In the genomic region with DNA sequence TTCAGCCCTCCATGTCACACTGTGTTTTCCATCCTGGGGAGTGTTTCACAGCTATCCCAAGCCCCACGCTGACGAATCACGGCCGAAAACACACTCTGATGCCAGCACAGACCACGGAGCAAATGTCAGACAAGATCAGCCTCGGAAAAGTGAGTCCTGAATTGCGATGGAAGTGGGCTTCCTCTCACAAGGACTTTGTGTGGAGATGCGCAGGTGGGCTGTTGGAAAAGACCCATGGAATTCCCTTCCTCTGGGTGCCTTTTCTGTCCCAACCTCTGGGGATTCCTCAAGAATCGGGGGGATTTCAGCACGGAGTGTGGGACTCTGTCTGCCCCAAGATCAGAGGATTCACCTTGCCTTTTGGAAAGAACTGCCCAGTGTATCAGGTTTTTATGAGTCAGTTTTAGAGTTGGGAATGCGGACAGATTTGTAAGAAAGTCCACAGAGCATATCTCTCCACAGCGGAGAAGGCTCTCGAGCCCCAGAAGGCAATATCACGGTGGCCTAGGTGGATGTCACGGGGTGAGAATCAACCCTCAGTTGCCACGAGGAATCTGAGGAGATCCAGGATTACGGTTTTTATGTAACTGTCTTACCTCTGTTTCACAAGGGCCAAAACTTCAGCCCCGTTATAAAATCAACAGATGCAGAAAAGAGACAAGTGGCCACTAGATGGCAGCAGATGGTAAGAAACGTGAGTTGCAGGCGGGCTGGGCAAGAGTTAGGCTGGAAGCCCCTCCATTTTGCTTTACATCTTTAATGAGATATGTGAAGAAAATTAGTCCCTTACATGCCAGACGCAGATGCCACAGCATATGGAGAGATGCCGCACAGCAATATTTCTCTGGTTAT, we compare ENCODE assay signal across 8 cellular contexts.
DNase-seq lines count a peak whose midpoint lies in the region; ATAC-seq and TF ChIP-seq lines count a peak whose summit lies in the region.

No MANE protein-coding gene starts in this region.

- peak; percentile 59 for TF ChIP-seq CTCF in NB4 (IDR thresholded peaks at IDR 0.05; ENCODE audit: low read depth, low read length)

- no peaks in the 10 kb centered on the region for H3K9me3 Mint-ChIP-seq in natural killer cell treated with Interleukin-12 subunit alpha and Interleukin-12 subunit beta and Interleukin-15 and Interleukin-18, amount 100 ng/mL, for 72 hours
- no peaks in the 10 kb centered on the region for H3K9me3 Mint-ChIP-seq in activated CD8-positive, alpha-beta memory T cell treated with anti-CD3 and anti-CD28 coated beads, Interleukin-2, amount 10 ng/mL, durations not matched to agents 7 days and 5 days (ENCODE audit: low read depth)

- no peaks in the 10 kb centered on the region for H3K27me3 Mint-ChIP-seq in natural killer cell treated with Interleukin-12 subunit alpha and Interleukin-12 subunit beta and Interleukin-15 and Interleukin-18, amount 100 ng/mL, for 72 hours
- H3K27me3 Mint-ChIP-seq in activated CD8-positive, alpha-beta memory T cell treated with anti-CD3 and anti-CD28 coated beads, Interleukin-2, amount 10 ng/mL, durations not matched to agents 7 days and 5 days: no peaks in the 10 kb centered on the region

- H3K4me3 Mint-ChIP-seq in natural killer cell treated with Interleukin-12 subunit alpha and Interleukin-12 subunit beta and Interleukin-15 and Interleukin-18, amount 100 ng/mL, for 72 hours: no peak overlapping the region
- H3K4me3 Mint-ChIP-seq in activated CD8-positive, alpha-beta memory T cell treated with anti-CD3 and anti-CD28 coated beads, Interleukin-2, amount 10 ng/mL, durations not matched to agents 7 days and 5 days: no peak overlapping the region

- no peak for TF ChIP-seq POLR2A in NB4 (IDR thresholded peaks at IDR 0.05; ENCODE audit: extremely low read depth, insufficient read length)

- H3K4me3 ChIP-seq in NB4 (ENCODE audit: low read depth, low read length): no peak overlapping the region

- peak in 1 of 2 donors; percentile 64 for ATAC-seq in natural killer cell treated with Interleukin-12 subunit alpha and Interleukin-12 subunit beta and Interleukin-15 and Interleukin-18, amount 100 ng/mL, for 72 hours
- ATAC-seq in HG03196 (IDR thresholded peaks at IDR 0.05; ENCODE audit: unreplicated experiment): no peak
- no peak for ATAC-seq in activated CD8-positive, alpha-beta memory T cell treated with anti-CD3 and anti-CD28 coated beads, Interleukin-2, amount 10 ng/mL, durations not matched to agents 7 days and 5 days

- CTCF ChIA-PET in activated CD8-positive, alpha-beta memory T cell treated with anti-CD3 and anti-CD28 coated beads, Interleukin-2, amount 10 ng/mL, durations not matched to agents 7 days and 5 days (lab: Charles Lee): no interaction called here

- H3K4me1 Mint-ChIP-seq in natural killer cell treated with Interleukin-12 subunit alpha and Interleukin-12 subunit beta and Interleukin-15 and Interleukin-18, amount 100 ng/mL, for 72 hours (ENCODE audit: low read depth in 2 of 2): peaks cover 35 to 48% of the 10 kb centered on the region in 2 donors
- no peaks in the 10 kb centered on the region for H3K4me1 Mint-ChIP-seq in activated CD8-positive, alpha-beta memory T cell treated with anti-CD3 and anti-CD28 coated beads, Interleukin-2, amount 10 ng/mL, durations not matched to agents 7 days and 5 days

- peak overlapping the region in 1 of 2 donors; percentile 23 for H3K27ac Mint-ChIP-seq in natural killer cell treated with Interleukin-12 subunit alpha and Interleukin-12 subunit beta and Interleukin-15 and Interleukin-18, amount 100 ng/mL, for 72 hours
- H3K27ac Mint-ChIP-seq in activated CD8-positive, alpha-beta memory T cell treated with anti-CD3 and anti-CD28 coated beads, Interleukin-2, amount 10 ng/mL, durations not matched to agents 7 days and 5 days: no peak overlapping the region

- peak; percentile 60 for DNase-seq in NK-92 treated with Interleukin-12 subunit alpha and Interleukin-12 subunit beta, amount 100 ng/mL, for 24 hours (lab: John Stamatoyannopoulos, UW)
- DNase-seq in NK-92 (lab: John Stamatoyannopoulos, UW; ENCODE audit: unreplicated experiment) (no peak), NB4 (ENCODE audit: low read depth) (peak; percentile 88), SKM-1 (lab: John Stamatoyannopoulos, UW; ENCODE audit: unreplicated experiment) (peak; percentile 43), fibroblast of peridontal ligament (ENCODE audit: extremely low read depth) (peak; percentile 87)
- DNase-seq in natural killer cell treated with Interleukin-12 subunit alpha and Interleukin-12 subunit beta and Interleukin-15 and Interleukin-18, amount 100 ng/mL, for 72 hours (ENCODE audit: low spot score): peak; percentile 77
- DNase-seq in activated CD8-positive, alpha-beta memory T cell treated with anti-CD3 and anti-CD28 coated beads, Interleukin-2, amount 10 ng/mL, durations not matched to agents 7 days and 5 days: no peak

- no peaks in the 10 kb centered on the region for H3K36me3 Mint-ChIP-seq in natural killer cell treated with Interleukin-12 subunit alpha and Interleukin-12 subunit beta and Interleukin-15 and Interleukin-18, amount 100 ng/mL, for 72 hours
- no peaks in the 10 kb centered on the region for H3K36me3 Mint-ChIP-seq in activated CD8-positive, alpha-beta memory T cell treated with anti-CD3 and anti-CD28 coated beads, Interleukin-2, amount 10 ng/mL, durations not matched to agents 7 days and 5 days

Comparison
In these comparisons a context has a peak if more than half of its experiments do, and no peak if none do; other contexts are left out.
1. DNase-seq: peak in NK-92 treated with Interleukin-12 subunit alpha and Interleukin-12 subunit beta, amount 100 ng/mL, for 24 hours (single experiment), NB4 (single experiment), SKM-1 (single experiment), fibroblast of peridontal ligament (single experiment) and natural killer cell treated with Interleukin-12 subunit alpha and Interleukin-12 subunit beta and Interleukin-15 and Interleukin-18, amount 100 ng/mL, for 72 hours (single experiment); none in NK-92 (single experiment) and activated CD8-positive, alpha-beta memory T cell treated with anti-CD3 and anti-CD28 coated beads, Interleukin-2, amount 10 ng/mL, durations not matched to agents 7 days and 5 days (single experiment).